ENCODE assay signal across 32 cellular contexts in the genomic region with DNA sequence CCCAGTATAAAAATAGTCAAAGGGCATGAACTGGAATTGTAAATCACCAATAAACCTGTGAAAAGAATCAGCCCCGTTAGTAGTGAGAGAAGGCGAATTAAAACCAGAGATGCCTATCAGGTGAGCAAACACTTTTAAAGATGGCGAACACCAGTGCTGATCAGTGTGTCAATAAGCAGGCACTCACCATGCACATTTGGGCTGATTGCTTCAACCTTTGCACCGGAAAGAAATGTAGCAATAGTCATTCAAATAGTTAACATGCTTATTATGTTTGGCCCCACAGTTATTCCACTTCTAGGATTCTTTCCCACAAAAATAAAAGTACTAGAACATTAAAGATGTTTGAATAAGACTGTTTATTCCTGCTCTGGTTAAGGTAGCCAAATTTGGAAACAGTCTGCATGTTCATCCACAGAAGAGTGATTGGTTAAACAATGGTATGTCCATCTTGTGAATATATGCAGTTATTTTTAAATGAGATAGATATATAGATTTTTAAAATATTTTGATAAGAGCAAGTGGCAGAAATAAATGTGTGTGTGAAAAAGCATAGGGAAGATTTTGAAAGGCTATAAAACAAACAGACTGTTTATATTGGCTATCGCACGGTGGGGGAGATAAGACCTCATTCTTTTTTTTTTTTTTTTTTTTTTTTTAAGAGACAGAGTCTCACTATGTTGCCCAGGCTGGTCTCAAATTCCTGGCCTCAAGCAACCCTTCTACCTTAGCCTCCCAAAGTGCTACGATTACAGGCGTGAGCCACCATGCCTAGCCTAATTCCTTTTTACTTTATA.
"Had no signal": no experiment of that assay in that cellular context is flagged by ENCODE, and none has a peak within 500 bp of the region (broad histone marks: within the 10 kb centered on the region; RNA-seq: fewer than 3 reads in every experiment).

No MANE protein-coding gene starts in this region.

- H3K27ac ChIP-seq: breast epithelium, esophagus muscularis mucosa, heart right ventricle, neutrophil, skin epidermis, thyroid gland had no signal

- H3K9me3 Mint-ChIP-seq: activated CD4-positive, alpha-beta memory T cell treated with anti-CD3 and anti-CD28 coated beads, Interleukin-2, amount 10 ng/mL, durations not matched to agents 7 days and 5 days; activated CD4-positive, alpha-beta T cell treated with anti-CD3 and anti-CD28 coated beads, Interleukin-2, amount 10 ng/mL, durations not matched to agents 7 days and 5 days; activated T-cell treated with anti-CD3 and anti-CD28 coated beads, Interleukin-2, amount 50 U/mL, for 4 hours; activated T-helper 17 cell treated with anti-CD3 and anti-CD28 coated beads, Interleukin-2, amount 50 U/mL, for 72 hours; dendritic cell treated with granulocyte-macrophage colony-stimulating factor and Interleukin-4, amounts not matched to agents 40 ng/mL and 50 ng/mL, for 4 days; endodermal cell; naive B cell; nephron progenitor cell; stimulated activated memory B cell treated with anti-CD40 and anti-IgM and Interleukin-4, amounts not matched to agents 10 μg/mL and 1 μg/mL and 100 μg/mL, for 72 hours; stimulated activated naive CD8-positive, alpha-beta T cell treated with anti-CD3 and anti-CD28 coated beads, Interleukin-15, amount 100 ng/mL, for 72 hours had no signal

- H3K27me3 Mint-ChIP-seq: dendritic cell treated with granulocyte-macrophage colony-stimulating factor and Interleukin-4, amounts not matched to agents 40 ng/mL and 50 ng/mL, for 4 days; naive B cell; progenitor cell of endocrine pancreas; stimulated activated memory B cell treated with anti-CD40 and anti-IgM and Interleukin-4, amounts not matched to agents 10 μg/mL and 1 μg/mL and 100 μg/mL, for 72 hours had no signal

- ATAC-seq: activated T-cell treated with anti-CD3 and anti-CD28 coated beads, Interleukin-2, amount 50 U/mL, for 4 hours; activated T-helper 17 cell treated with anti-CD3 and anti-CD28 coated beads, Interleukin-2, amount 50 U/mL, for 72 hours; heart right ventricle; left ventricle myocardium superior; sciatic nerve; stimulated activated memory B cell treated with anti-CD40 and anti-IgM and Interleukin-4, amounts not matched to agents 10 μg/mL and 1 μg/mL and 100 μg/mL, for 72 hours; stimulated activated naive CD8-positive, alpha-beta T cell treated with anti-CD3 and anti-CD28 coated beads, Interleukin-15, amount 100 ng/mL, for 72 hours; T-helper 17 cell had no signal

- H3K9me3 ChIP-seq: breast epithelium, esophagus muscularis mucosa, heart right ventricle, neutrophil, thyroid gland had no signal

- H3K36me3 ChIP-seq: breast epithelium, esophagus muscularis mucosa, heart right ventricle, thyroid gland had no signal

- H3K4me3 Mint-ChIP-seq: activated CD4-positive, alpha-beta memory T cell treated with anti-CD3 and anti-CD28 coated beads, Interleukin-2, amount 10 ng/mL, durations not matched to agents 7 days and 5 days; activated CD4-positive, alpha-beta T cell treated with anti-CD3 and anti-CD28 coated beads, Interleukin-2, amount 10 ng/mL, durations not matched to agents 7 days and 5 days; activated T-cell treated with anti-CD3 and anti-CD28 coated beads, Interleukin-2, amount 50 U/mL, for 4 hours; activated T-helper 17 cell treated with anti-CD3 and anti-CD28 coated beads, Interleukin-2, amount 50 U/mL, for 72 hours; dendritic cell treated with granulocyte-macrophage colony-stimulating factor and Interleukin-4, amounts not matched to agents 40 ng/mL and 50 ng/mL, for 4 days; endodermal cell; naive B cell; nephron progenitor cell; stimulated activated memory B cell treated with anti-CD40 and anti-IgM and Interleukin-4, amounts not matched to agents 10 μg/mL and 1 μg/mL and 100 μg/mL, for 72 hours; stimulated activated naive CD8-positive, alpha-beta T cell treated with anti-CD3 and anti-CD28 coated beads, Interleukin-15, amount 100 ng/mL, for 72 hours; T-helper 17 cell had no signal

- H3K27me3 ChIP-seq: breast epithelium, esophagus muscularis mucosa, heart right ventricle, neutrophil, thyroid gland had no signal

- H3K27ac Mint-ChIP-seq: activated CD4-positive, alpha-beta memory T cell treated with anti-CD3 and anti-CD28 coated beads, Interleukin-2, amount 10 ng/mL, durations not matched to agents 7 days and 5 days; activated CD4-positive, alpha-beta T cell treated with anti-CD3 and anti-CD28 coated beads, Interleukin-2, amount 10 ng/mL, durations not matched to agents 7 days and 5 days; activated T-helper 17 cell treated with anti-CD3 and anti-CD28 coated beads, Interleukin-2, amount 50 U/mL, for 72 hours; dendritic cell treated with granulocyte-macrophage colony-stimulating factor and Interleukin-4, amounts not matched to agents 40 ng/mL and 50 ng/mL, for 4 days; endodermal cell; nephron progenitor cell; progenitor cell of endocrine pancreas; stimulated activated memory B cell treated with anti-CD40 and anti-IgM and Interleukin-4, amounts not matched to agents 10 μg/mL and 1 μg/mL and 100 μg/mL, for 72 hours; stimulated activated naive CD8-positive, alpha-beta T cell treated with anti-CD3 and anti-CD28 coated beads, Interleukin-15, amount 100 ng/mL, for 72 hours; T-helper 17 cell had no signal

- H3K4me1 ChIP-seq: breast epithelium, esophagus muscularis mucosa, thyroid gland had no signal

- H3K4me1 Mint-ChIP-seq: activated CD4-positive, alpha-beta memory T cell treated with anti-CD3 and anti-CD28 coated beads, Interleukin-2, amount 10 ng/mL, durations not matched to agents 7 days and 5 days; activated CD4-positive, alpha-beta T cell treated with anti-CD3 and anti-CD28 coated beads, Interleukin-2, amount 10 ng/mL, durations not matched to agents 7 days and 5 days; activated T-helper 17 cell treated with anti-CD3 and anti-CD28 coated beads, Interleukin-2, amount 50 U/mL, for 72 hours; stimulated activated naive CD8-positive, alpha-beta T cell treated with anti-CD3 and anti-CD28 coated beads, Interleukin-15, amount 100 ng/mL, for 72 hours; T-helper 17 cell had no signal

- DNase-seq: activated CD4-positive, alpha-beta memory T cell treated with anti-CD3 and anti-CD28 coated beads, Interleukin-2, amount 10 ng/mL, durations not matched to agents 7 days and 5 days; activated CD4-positive, alpha-beta T cell treated with anti-CD3 and anti-CD28 coated beads for 1 hour; activated CD4-positive, alpha-beta T cell treated with anti-CD3 and anti-CD28 coated beads, Interleukin-2, amount 10 ng/mL, durations not matched to agents 7 days and 5 days; activated CD8-positive, alpha-beta memory T cell treated with anti-CD3 and anti-CD28 coated beads, Interleukin-2, amount 50 U/mL, for 48 hours; activated gamma-delta T cell treated with Interleukin-2 at 50 U/mL for 16 hours; activated naive CD4-positive, alpha-beta T cell treated with anti-CD3 and anti-CD28 coated beads, Interleukin-2, amount 50 U/mL, for 16 hours; activated T-cell treated with anti-CD3 and anti-CD28 coated beads, Interleukin-2, amount 50 U/mL, for 4 hours; amniotic stem cell; central memory CD4-positive, alpha-beta T cell; endodermal cell; foreskin melanocyte; heart right ventricle; kidney glomerular epithelial cell; left ventricle myocardium superior; naive B cell; nephron progenitor cell; stimulated activated CD4-positive, alpha-beta T cell treated with anti-CD3 and anti-CD28 coated beads, Interleukin-4, amount 100 ng/mL, for 4 hours; stimulated activated CD8-positive, alpha-beta memory T cell treated with anti-CD3 and anti-CD28 coated beads, Interleukin-4, amount 100 ng/mL, for 48 hours; stimulated activated naive CD8-positive, alpha-beta T cell treated with anti-CD3 and anti-CD28 coated beads, Interleukin-15, amount 100 ng/mL, for 72 hours; substantia nigra; T-helper 17 cell; T1000; thyroid gland had no signal

- H3K4me3 ChIP-seq: breast epithelium, esophagus muscularis mucosa, heart right ventricle, skin epidermis, thyroid gland had no signal
